Comparison of ENCODE assay signal across 8 cellular contexts in genomic region chr11:77127969-77128691, GRCh38. TPM values are rescaled to one million over a fixed set of nuclear protein-coding genes. Genes with fewer than 3 reads are reported as not detected.
A peak's percentile ranks its signal among the peaks of the same experiment; 100 is the strongest.
DNase-seq lines count a peak whose midpoint lies in the region; ATAC-seq and TF ChIP-seq lines count a peak whose summit lies in the region.

Gene MYO7A, plus strand, starts transcription at chr11:77128246. Its CDS starts 2,389 bp downstream, at chr11:77130635.

- no peaks in the 10 kb centered on the region for H4K20me1 ChIP-seq in neural progenitor cell (ENCODE audit: low read depth)

- peak within 1 kb of the TSS; percentile 60 for H3K4me3 ChIP-seq in fibroblast of villous mesenchyme (ENCODE audit: low read depth, low read length)
- peak within 1 kb of the TSS; percentile 55 for H3K4me3 ChIP-seq in neural progenitor cell

- H3K27me3 ChIP-seq in neural progenitor cell, result no peaks in the 10 kb centered on the region

- H3K27ac ChIP-seq in neural progenitor cell, result no peak within 1 kb of the TSS

- H3K79me2 ChIP-seq in neural progenitor cell (ENCODE audit: low read depth), result no peaks in the 10 kb centered on the region

- H3K36me3 Mint-ChIP-seq in T-helper 1 cell treated with Interleukin-12 subunit alpha and Interleukin-12 subunit beta and Interleukin-4 antibody, amounts not matched to agents 30 μg/mL and 1 μg/mL, for 36 hours (ENCODE audit: low read depth), result no peaks in the 10 kb centered on the region
- H3K36me3 Mint-ChIP-seq in T-helper 17 cell (ENCODE audit: low read depth), result no peaks in the 10 kb centered on the region
- no peaks in the 10 kb centered on the region for H3K36me3 Mint-ChIP-seq in neural progenitor cell

- H3K27me3 Mint-ChIP-seq in T-helper 1 cell treated with Interleukin-12 subunit alpha and Interleukin-12 subunit beta and Interleukin-4 antibody, amounts not matched to agents 30 μg/mL and 1 μg/mL, for 36 hours (ENCODE audit: low read depth), result peaks cover 15% of the 10 kb centered on the region
- H3K27me3 Mint-ChIP-seq in T-helper 17 cell (no peaks in the 10 kb centered on the region), neural progenitor cell (ENCODE audit: insufficient read depth, low read depth) (peaks cover 7% of the 10 kb centered on the region)

- H3K36me3 ChIP-seq in neural progenitor cell, result no peaks in the 10 kb centered on the region

- DNase-seq in T-helper 1 cell (no peak), T-helper 17 cell (no peak), fibroblast of villous mesenchyme (ENCODE audit: low read depth) (peak; percentile 61), neural progenitor cell (ENCODE audit: low spot score) (peak; percentile 77), NCI-H2029 treated with DMSO at 0.1 percent for 48 hours (lab: John Stamatoyannopoulos, UW) (no peak), activated gamma-delta T cell (lab: John Stamatoyannopoulos, UW) (no peak)
- DNase-seq in stimulated activated CD4-positive, alpha-beta T cell treated with anti-CD3 and anti-CD28 coated beads, Interleukin-2, amount 100 ng/mL, for 24 hours, result no peak

- H3K4me1 ChIP-seq in neural progenitor cell, result peaks cover 9% of the 10 kb centered on the region

- peaks cover 2% of the 10 kb centered on the region for H3K4me1 Mint-ChIP-seq in T-helper 1 cell treated with Interleukin-12 subunit alpha and Interleukin-12 subunit beta and Interleukin-4 antibody, amounts not matched to agents 30 μg/mL and 1 μg/mL, for 36 hours (ENCODE audit: low read depth)
- peaks cover 12% of the 10 kb centered on the region for H3K4me1 Mint-ChIP-seq in T-helper 17 cell
- peaks cover 31% of the 10 kb centered on the region for H3K4me1 Mint-ChIP-seq in neural progenitor cell

- peaks cover 5% of the 10 kb centered on the region for H3F3A ChIP-seq in neural progenitor cell (ENCODE audit: low read depth)

- H3K27ac Mint-ChIP-seq in T-helper 1 cell treated with Interleukin-12 subunit alpha and Interleukin-12 subunit beta and Interleukin-4 antibody, amounts not matched to agents 30 μg/mL and 1 μg/mL, for 36 hours, result no peak within 1 kb of the TSS
- H3K27ac Mint-ChIP-seq in T-helper 17 cell (no peak within 1 kb of the TSS), neural progenitor cell (peak within 1 kb of the TSS; percentile 94)

- no peak for ATAC-seq in T-helper 17 cell

- H3K4me3 Mint-ChIP-seq in T-helper 1 cell treated with Interleukin-12 subunit alpha and Interleukin-12 subunit beta and Interleukin-4 antibody, amounts not matched to agents 30 μg/mL and 1 μg/mL, for 36 hours, result peak within 1 kb of the TSS; percentile 70
- peak within 1 kb of the TSS; percentile 74 for H3K4me3 Mint-ChIP-seq in T-helper 17 cell
- H3K4me3 Mint-ChIP-seq in neural progenitor cell, result peak within 1 kb of the TSS; percentile 77

- H3K9me3 Mint-ChIP-seq in T-helper 1 cell treated with Interleukin-12 subunit alpha and Interleukin-12 subunit beta and Interleukin-4 antibody, amounts not matched to agents 30 μg/mL and 1 μg/mL, for 36 hours, result no peaks in the 10 kb centered on the region
- H3K9me3 Mint-ChIP-seq in neural progenitor cell, result no peaks in the 10 kb centered on the region

- H3K9me3 ChIP-seq in T-helper 17 cell (ENCODE audit: control insufficient read depth, low read length, poor library complexity, severe bottlenecking) (no peaks in the 10 kb centered on the region), neural progenitor cell (ENCODE audit: low read depth) (no peaks in the 10 kb centered on the region)

- H2AFZ ChIP-seq in neural progenitor cell (replicated peaks), result peak within 1 kb of the TSS; percentile 95

- H3K9ac ChIP-seq in neural progenitor cell, result no peak within 1 kb of the TSS

- TF ChIP-seq CTCF in fibroblast of villous mesenchyme (IDR thresholded peaks at IDR 0.05; ENCODE audit: insufficient read depth, low read depth, low read length), result no peak
- TF ChIP-seq CTCF in neural progenitor cell (IDR thresholded peaks at IDR 0.05), result no peak

- H3K4me2 ChIP-seq in neural progenitor cell, result peak within 1 kb of the TSS; percentile 92

RNA-seq across cellular contexts. Expression of gene MYO7A, which starts in this region (rescaled TPM):
- 1 to 10 TPM in 1 of 2 donors, under 1 TPM in 1; 0.57 to 1.7 TPM for total RNA-seq in T-helper 17 cell
- total RNA-seq in fibroblast of villous mesenchyme, result 0.32 and 0.43 TPM in 2 replicates
- total RNA-seq in neural progenitor cell (ENCODE audit: low replicate concordance), result 0.97 and 2.7 TPM in 2 replicates

Comparison
In these comparisons a context has a peak if more than half of its experiments do, and no peak if none do; other contexts are left out.
1. Peak in DNase-seq and H3K4me3 ChIP-seq in fibroblast of villous mesenchyme; RNA of the gene not detected or under 1 TPM.